8 cellular contexts compared by ENCODE assay signal in the genomic region with DNA sequence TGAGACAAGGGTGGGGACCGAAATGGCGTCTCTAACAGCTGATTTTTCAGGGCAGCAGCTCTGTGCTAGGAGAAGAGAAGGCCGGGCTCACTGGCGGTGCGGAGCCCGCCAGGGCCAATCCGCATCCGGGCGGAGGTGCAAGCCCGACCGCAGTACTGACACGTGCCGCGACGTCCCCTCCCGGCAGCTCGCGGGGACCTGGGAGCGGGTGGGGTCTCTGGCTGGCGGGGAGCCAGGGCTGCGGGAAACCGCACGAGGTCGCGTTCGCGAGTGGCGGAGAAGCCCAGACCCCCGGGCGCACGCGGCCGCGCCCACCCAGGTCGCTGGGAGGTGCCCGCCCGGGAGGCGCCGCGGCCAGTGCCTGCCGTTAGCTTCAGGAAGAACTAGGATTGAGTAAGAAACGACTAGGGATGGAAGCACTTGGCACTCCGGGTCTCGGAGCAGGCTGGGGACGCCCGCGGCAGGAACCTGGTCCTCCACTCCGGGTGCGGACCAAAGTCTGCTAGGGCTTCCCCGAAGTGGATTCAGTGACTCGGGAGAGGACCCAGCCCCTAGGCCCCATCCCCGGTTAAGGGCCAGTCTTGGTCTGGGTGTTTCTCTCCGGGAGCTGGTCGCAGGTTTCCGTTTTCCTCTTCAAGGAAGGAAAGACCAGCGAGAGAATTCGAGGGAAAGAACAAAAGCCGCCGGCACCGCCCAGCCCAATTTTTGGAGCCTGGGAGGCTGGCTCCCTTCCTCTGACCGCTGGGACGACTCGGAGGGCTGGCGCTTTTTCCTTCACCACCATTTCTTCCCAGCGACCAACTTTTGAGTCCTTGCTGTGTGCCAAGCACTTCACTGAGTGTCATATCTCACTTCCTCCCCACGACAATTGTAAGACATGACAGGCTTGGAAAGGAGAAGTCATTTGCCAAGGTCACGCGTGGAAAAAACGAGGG.
A peak's percentile ranks its signal among the peaks of the same experiment; 100 is the strongest.
DNase-seq lines count a peak whose midpoint lies in the region; ATAC-seq lines count a peak whose summit lies in the region.

No MANE protein-coding gene starts in this region.

- H3K27ac ChIP-seq in KOPT-K1 (ENCODE audit: low read depth, low read length, poor library complexity, severe bottlenecking) = peak overlapping the region; percentile 63
- H3K27ac ChIP-seq in cingulate gyrus (ENCODE audit: low read depth, low read length) = peak overlapping the region; percentile 98

- H3K36me3 ChIP-seq in KOPT-K1 (ENCODE audit: insufficient read depth, low read length) = no peaks in the 10 kb centered on the region

- no peaks in the 10 kb centered on the region for H3K9me3 ChIP-seq in KOPT-K1 (ENCODE audit: insufficient read depth, low read length, poor library complexity, severe bottlenecking)

- DNase-seq in CD1c-positive myeloid dendritic cell (ENCODE audit: extremely low spot score) (peak; percentile 71), left kidney (ENCODE audit: low read depth, low spot score) (peak; percentile 72), NCI-H82 (lab: John Stamatoyannopoulos, UW) (no peak)
- peak; percentile 22 for DNase-seq in activated CD4-positive, alpha-beta T cell treated with anti-CD3 and anti-CD28 coated beads for 1 hour
- peak; percentile 39 to 55 for DNase-seq in stimulated activated CD4-positive, alpha-beta T cell treated with anti-CD3 and anti-CD28 coated beads, Interleukin-2, amount 100 ng/mL, for 24 hours

- no peak for ATAC-seq in HG02938 (IDR thresholded peaks at IDR 0.05; ENCODE audit: unreplicated experiment)
